ENCODE assay signal across 32 cellular contexts in genomic region chr11:61872935-61873565, GRCh38. TPM values are rescaled to one million over a fixed set of nuclear protein-coding genes. Genes with fewer than 3 reads are reported as not detected.
"Had no signal": no experiment of that assay in that cellular context is flagged by ENCODE, and none has a peak within 500 bp of the region (broad histone marks: within the 10 kb centered on the region; RNA-seq: fewer than 3 reads in every experiment).

No MANE protein-coding gene starts in this region.

- DNase-seq: activated CD4-positive, alpha-beta memory T cell treated with anti-CD3 and anti-CD28 coated beads, Interleukin-2, amount 10 ng/mL, durations not matched to agents 7 days and 5 days; activated CD4-positive, alpha-beta T cell treated with anti-CD3 and anti-CD28 coated beads for 1 hour; activated CD4-positive, alpha-beta T cell treated with anti-CD3 and anti-CD28 coated beads for 48 hours; activated CD4-positive, CD25-positive, alpha-beta regulatory T cell; activated CD8-positive, alpha-beta memory T cell treated with anti-CD3 and anti-CD28 coated beads for 24 hours; activated CD8-positive, alpha-beta memory T cell treated with anti-CD3 and anti-CD28 coated beads, Interleukin-2, amount 10 ng/mL, durations not matched to agents 7 days and 5 days; activated CD8-positive, alpha-beta memory T cell treated with anti-CD3 and anti-CD28 coated beads, Interleukin-2, amount 50 U/mL, for 48 hours; activated effector memory CD4-positive, alpha-beta T cell treated with Interleukin-2 at 50 U/mL for 16 hours; activated naive CD4-positive, alpha-beta T cell treated with Interleukin-2 at 50 U/mL for 16 hours; activated T-cell treated with anti-CD3 and anti-CD28 coated beads, Interleukin-2, amount 50 U/mL, for 48 hours; adrenal gland; body of pancreas; Karpas-422; NCI-H1048; NCI-H1105 treated with DMSO at 0.1 percent for 48 hours; NCI-H1436; NCI-H1930; NCI-H2081 treated with DMSO at 0.1 percent for 48 hours; NCI-H226; NCI-H446 treated with DMSO at 0.1 percent for 48 hours; NCI-H524; PC-3; Peyer's patch; RPMI8226; SIG-M5; T-helper 1 cell; T1000; WERI-Rb-1 had no signal

- H3K9me3 ChIP-seq: adrenal gland, body of pancreas, breast epithelium, Peyer's patch had no signal

- H3K36me3 ChIP-seq: adrenal gland, breast epithelium, Peyer's patch, WERI-Rb-1 had no signal

- H3K36me3 Mint-ChIP-seq: activated CD8-positive, alpha-beta memory T cell treated with anti-CD3 and anti-CD28 coated beads, Interleukin-2, amount 10 ng/mL, durations not matched to agents 7 days and 5 days; activated naive CD4-positive, alpha-beta T cell treated with anti-CD3 and anti-CD28 coated beads, Interleukin-2, amount 50 U/mL, for 72 hours had no signal

- H3K4me3 Mint-ChIP-seq: activated CD4-positive, alpha-beta memory T cell treated with anti-CD3 and anti-CD28 coated beads, Interleukin-2, amount 10 ng/mL, durations not matched to agents 7 days and 5 days; activated CD8-positive, alpha-beta memory T cell treated with anti-CD3 and anti-CD28 coated beads, Interleukin-2, amount 10 ng/mL, durations not matched to agents 7 days and 5 days had no signal

- H3K27ac ChIP-seq: adrenal gland, body of pancreas, breast epithelium, Peyer's patch, WERI-Rb-1 had no signal

- H3K4me3 ChIP-seq: adrenal gland, body of pancreas, breast epithelium, Peyer's patch had no signal

- H3K27me3 ChIP-seq: adrenal gland, body of pancreas, breast epithelium, Peyer's patch had no signal

- H3K27ac Mint-ChIP-seq: activated CD4-positive, alpha-beta memory T cell treated with anti-CD3 and anti-CD28 coated beads, Interleukin-2, amount 10 ng/mL, durations not matched to agents 7 days and 5 days; activated CD8-positive, alpha-beta memory T cell treated with anti-CD3 and anti-CD28 coated beads, Interleukin-2, amount 10 ng/mL, durations not matched to agents 7 days and 5 days; activated naive CD4-positive, alpha-beta T cell treated with anti-CD3 and anti-CD28 coated beads, Interleukin-2, amount 50 U/mL, for 72 hours had no signal

- H3K4me1 ChIP-seq: body of pancreas, breast epithelium had no signal

- ATAC-seq: activated CD8-positive, alpha-beta memory T cell treated with anti-CD3 and anti-CD28 coated beads, Interleukin-2, amount 10 ng/mL, durations not matched to agents 7 days and 5 days; activated naive CD4-positive, alpha-beta T cell treated with anti-CD3 and anti-CD28 coated beads, Interleukin-2, amount 50 U/mL, for 72 hours; body of pancreas; PC-3; SK-N-SH treated with all-trans-retinoic acid at 6 μM for 48 hours had no signal

RNA-seq across cellular contexts. Expression of gene RAB3IL1, which starts 44.3 kb away (rescaled TPM):
- total RNA-seq: activated CD4-positive, alpha-beta memory T cell treated with anti-CD3 and anti-CD28 coated beads, Interleukin-2, amount 10 ng/mL, durations not matched to agents 7 days and 5 days; activated CD8-positive, alpha-beta memory T cell treated with anti-CD3 and anti-CD28 coated beads, Interleukin-2, amount 10 ng/mL, durations not matched to agents 7 days and 5 days; T-helper 2 cell treated with Interferon-gamma antibody and Interleukin-4, amounts not matched to agents 100 ng/mL and 5 ng/mL, for 36 hours had no signal
